ENCODE assay signal across 8 cellular contexts in the genomic region with DNA sequence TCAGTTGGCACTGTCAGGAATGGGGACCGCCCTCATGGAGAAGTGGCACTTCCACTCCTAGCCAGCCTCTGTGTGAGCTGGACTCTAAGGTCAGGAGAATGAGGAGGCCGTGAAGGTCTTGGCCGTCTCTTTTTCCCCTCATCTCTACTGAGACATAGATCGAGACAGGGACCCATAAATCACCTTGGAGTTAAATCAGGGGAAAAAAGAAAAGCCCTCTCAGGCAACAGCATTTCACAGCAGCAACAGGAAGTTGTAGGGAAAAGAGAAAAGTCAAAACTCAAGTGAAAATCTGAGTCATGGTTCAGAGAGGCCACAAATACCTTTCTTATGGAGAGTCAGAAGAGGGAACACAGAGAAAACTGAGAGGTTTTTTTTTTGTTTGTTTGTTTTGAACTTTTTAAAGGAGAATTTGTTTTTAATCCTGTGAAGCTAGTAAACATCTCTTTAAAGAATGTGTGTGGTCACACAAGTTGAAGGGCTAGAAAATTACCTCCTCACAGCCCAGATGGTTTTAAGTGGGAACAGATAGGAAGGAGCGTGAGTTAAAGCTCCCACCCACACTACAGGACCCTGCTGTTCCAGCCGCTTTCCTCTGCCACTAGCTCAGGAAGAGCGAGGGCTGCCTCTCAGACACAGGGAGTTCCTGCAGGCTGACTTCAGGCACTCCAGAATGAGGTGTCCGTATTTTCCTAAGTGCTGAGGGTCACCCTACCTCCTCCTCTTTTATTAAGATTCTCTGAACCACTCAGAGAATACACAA. TPM values are rescaled to one million over a fixed set of nuclear protein-coding genes. Genes with fewer than 3 reads are reported as not detected.
DNase-seq lines count a peak whose midpoint lies in the region; ATAC-seq and TF ChIP-seq lines count a peak whose summit lies in the region.

No MANE protein-coding gene starts in this region.

- H2AK5ac ChIP-seq in IMR-90 (ENCODE audit: low read depth, low read length): 0 out of 2 replicates have a peak overlapping the region, but pooled peaks have one; percentile 9

- peaks cover 2% of the 10 kb centered on the region; the same call in 1 of the 2 replicates for H3K9me3 ChIP-seq in IMR-90 (ENCODE audit: control insufficient read depth, insufficient read depth, low read length)
- H3K9me3 ChIP-seq in CD8-positive, alpha-beta T cell (ENCODE audit: low read length): no peaks in the 10 kb centered on the region

- H3K4me1 Mint-ChIP-seq in CD14-positive monocyte (peaks cover 19% of the 10 kb centered on the region), mesothelial cell of epicardium (peaks cover 52% of the 10 kb centered on the region)
- H3K4me1 Mint-ChIP-seq in CD8-positive, alpha-beta T cell (ENCODE audit: low read depth): no peaks in the 10 kb centered on the region

- H3K9me1 ChIP-seq in IMR-90 (ENCODE audit: insufficient read depth, low read length): peaks cover 2% of the 10 kb centered on the region; the same call in 1 of the 2 replicates

- H3K9me3 Mint-ChIP-seq in CD14-positive monocyte (peaks cover 2 to 9% (median 8%) of the 10 kb centered on the region in 7 donors), mesothelial cell of epicardium (peaks cover 21% of the 10 kb centered on the region)
- H3K9me3 Mint-ChIP-seq in CD8-positive, alpha-beta T cell: peaks cover 10% of the 10 kb centered on the region

- H3K9ac ChIP-seq in IMR-90 (ENCODE audit: low read depth, low read length): peak overlapping the region; percentile 69

- in situ Hi-C loops in IMR-90 (cut with MboI; ENCODE audit: low sequenced_read_pairs) (no loop called here), brain microvascular endothelial cell (cut with HindIII; ENCODE audit: low pct_ligation_motif_present, low sequenced_read_pairs) (no loop called here)

- BruUV-seq in IMR-90 (replicated peaks; lab: Mats Ljungman, UMichigan): no TSS peak

- H3K36me3 Mint-ChIP-seq in CD14-positive monocyte (peaks cover 7 to 8% of the 10 kb centered on the region in 2 donors), mesothelial cell of epicardium (peaks cover 21% of the 10 kb centered on the region)
- H3K36me3 Mint-ChIP-seq in CD8-positive, alpha-beta T cell: no peaks in the 10 kb centered on the region

- H3K4ac ChIP-seq in IMR-90 (ENCODE audit: low read depth, low read length): peak overlapping the region; percentile 89

- ATAC-seq in IMR-90 (ENCODE audit: low read depth) (peak; percentile 88), GM21717 (IDR thresholded peaks at IDR 0.05; ENCODE audit: unreplicated experiment) (no peak)
- ATAC-seq in CD8-positive, alpha-beta T cell: no peak

- H3K23ac ChIP-seq in IMR-90 (ENCODE audit: low read depth, low read length): peak overlapping the region; percentile 49

- TF ChIP-seq CTCF in CD14-positive monocyte (IDR thresholded peaks at IDR 0.05) (no peak), IMR-90 (conservative IDR thresholded peaks at IDR 0.05; ENCODE audit: low read depth, low read length) (no peak), brain microvascular endothelial cell (IDR thresholded peaks at IDR 0.05; ENCODE audit: low read depth, low read length, missing control alignments) (no peak), mesothelial cell of epicardium (IDR thresholded peaks at IDR 0.05; ENCODE audit: unreplicated experiment) (no peak), GM10248 (IDR thresholded peaks at IDR 0.05; ENCODE audit: control extremely low read depth, extremely low read depth, low read depth, missing control alignments) (no peak)
- no peak for TF ChIP-seq CTCF in CD8-positive, alpha-beta T cell (IDR thresholded peaks at IDR 0.05)

- peak overlapping the region; percentile 98 for H4K5ac ChIP-seq in IMR-90 (ENCODE audit: low read depth, low read length)

- POLR2A ChIA-PET in IMR-90 (lab: Charles Lee; ENCODE audit: unreplicated experiment): interaction anchor here (0.5 kb wide), 1 partner anchor 436 kb away, joined by 5 read pairs; no protein-coding TSS in a partner anchor
- POLR2A ChIA-PET in CD8-positive, alpha-beta T cell (lab: Charles Lee): no interaction called here
- POLR2A ChIA-PET in GM10248 (lab: Yijun Ruan, JAX): interaction anchor here (0.8 to 1.0 kb wide), 2 partner anchors 11 to 30 kb away, joined by 4 to 8 read pairs; no protein-coding TSS in a partner anchor

- H2BK5ac ChIP-seq in IMR-90 (ENCODE audit: low read depth, low read length, poor library complexity, severe bottlenecking): peak overlapping the region; percentile 60

- peak overlapping the region; percentile 99 for H3K18ac ChIP-seq in IMR-90 (ENCODE audit: low read depth, low read length)

- peak overlapping the region; percentile 88 for H2BK20ac ChIP-seq in IMR-90 (ENCODE audit: low read depth, low read length)

- no peak for TF ChIP-seq RAD21 in IMR-90 (IDR thresholded peaks at IDR 0.05; ENCODE audit: low read length)

- H4K8ac ChIP-seq in IMR-90 (ENCODE audit: low read depth in 2 of 2, low read length in 2 of 2): peak overlapping the region; percentile 55 to 93

- intact Hi-C loops in CD14-positive monocyte (cut with micrococcal nuclease) (no loop called here), IMR-90 (cut with micrococcal nuclease) (no loop called here)
- intact Hi-C loops in CD8-positive, alpha-beta T cell (cut with DNase I, micrococcal nuclease): no loop called here

- H3K27ac ChIP-seq in IMR-90 (ENCODE audit: insufficient read depth, low read length) (peak overlapping the region; percentile 94), brain microvascular endothelial cell (peak overlapping the region; percentile 79)
- H3K27ac ChIP-seq in CD8-positive, alpha-beta T cell (ENCODE audit: low read depth, low read length): no peak overlapping the region

- no CpG with 5 or more reads among the region's 8 CpGs for WGBS in IMR-90 (ENCODE audit: extremely low coverage in 2 of 2, insufficient read length in 1 of 2), 2 experiments

- dilution Hi-C loops in IMR-90 (cut with HindIII; ENCODE audit: low sequenced_read_pairs, unreplicated experiment): no loop called here

- H3K4me3 ChIP-seq in IMR-90 (ENCODE audit: insufficient read depth, low read depth, low read length) (no peak overlapping the region), brain microvascular endothelial cell (ENCODE audit: low read depth, low read length) (no peak overlapping the region)
- H3K4me3 ChIP-seq in CD8-positive, alpha-beta T cell (ENCODE audit: low read depth, low read length): no peak overlapping the region

- peak overlapping the region; percentile 74 for H3K14ac ChIP-seq in IMR-90 (replicated peaks; ENCODE audit: low read depth, low read length)

- peaks cover 6% of the 10 kb centered on the region for H3K4me1 ChIP-seq in IMR-90 (ENCODE audit: control insufficient read depth, insufficient read depth, low read length)
- H3K4me1 ChIP-seq in CD8-positive, alpha-beta T cell (ENCODE audit: insufficient read depth, low read length): no peaks in the 10 kb centered on the region

- CTCF ChIA-PET in IMR-90 (lab: Yijun Ruan, JAX) (no interaction called here), GM10248 (lab: Yijun Ruan, JAX) (interaction anchor here (0.7 to 2.1 kb wide), 9 partner anchors 9 to 170 kb away, joined by 3 to 16 read pairs (median 3); no protein-coding TSS in a partner anchor)
- CTCF ChIA-PET in CD8-positive, alpha-beta T cell (lab: Charles Lee): no interaction called here

- no peaks in the 10 kb centered on the region for H3K36me3 ChIP-seq in IMR-90 (ENCODE audit: control insufficient read depth, insufficient read depth, low read length)
- H3K36me3 ChIP-seq in brain microvascular endothelial cell (replicated peaks): no peaks in the 10 kb centered on the region
- no peaks in the 10 kb centered on the region for H3K36me3 ChIP-seq in CD8-positive, alpha-beta T cell (ENCODE audit: insufficient read depth, low read length)

- H3K4me2 ChIP-seq in IMR-90 (ENCODE audit: low read depth, low read length): peak overlapping the region; percentile 43; the same call in 1 of the 2 replicates

- H3K4me3 Mint-ChIP-seq in CD14-positive monocyte (peak overlapping the region; percentile 9 to 59), mesothelial cell of epicardium (peak overlapping the region; percentile 32)
- no peak overlapping the region for H3K4me3 Mint-ChIP-seq in CD8-positive, alpha-beta T cell

- peak overlapping the region; percentile 81 for H2AK9ac ChIP-seq in IMR-90 (replicated peaks; ENCODE audit: low read depth, low read length, poor library complexity)

- H3K56ac ChIP-seq in IMR-90 (ENCODE audit: extremely low read depth, insufficient read depth, low read length): peak overlapping the region; percentile 48; the same call in 1 of the 2 replicates

- H3K27me3 Mint-ChIP-seq in CD14-positive monocyte (ENCODE audit: low read depth in 3 of 3): peaks cover 10 to 16% (median 12%) of the 10 kb centered on the region in 3 donors
- H3K27me3 Mint-ChIP-seq in mesothelial cell of epicardium (ENCODE audit: low read depth): no peaks in the 10 kb centered on the region
- peaks cover 30% of the 10 kb centered on the region for H3K27me3 Mint-ChIP-seq in CD8-positive, alpha-beta T cell (ENCODE audit: low read depth)

- DNase-seq in CD14-positive monocyte (ENCODE audit: low spot score): no peak
- peak; percentile 71 for DNase-seq in IMR-90
- no peak for DNase-seq in brain microvascular endothelial cell
- no peak for DNase-seq in mesothelial cell of epicardium (ENCODE audit: low spot score in 2 of 2, unreplicated experiment in 2 of 2)
- DNase-seq in NCI-H2081 (lab: John Stamatoyannopoulos, UW): no peak
- DNase-seq in CD8-positive, alpha-beta T cell: no peak
- DNase-seq in GM10248 (ENCODE audit: extremely low spot score): no peak

- peak overlapping the region; percentile 91 for H2AFZ ChIP-seq in IMR-90 (replicated peaks; ENCODE audit: low read length, poor library complexity)

- H2BK120ac ChIP-seq in IMR-90 (ENCODE audit: low read depth, low read length): peak overlapping the region; percentile 93

- H3K79me1 ChIP-seq in IMR-90 (ENCODE audit: low read depth in 1 of 2, low read length in 2 of 2): no peaks in the 10 kb centered on the region

- no peak for TF ChIP-seq POLR2A in IMR-90 (IDR thresholded peaks at IDR 0.05; ENCODE audit: low read depth, low read length)

- H3K27ac Mint-ChIP-seq in CD14-positive monocyte (peak overlapping the region; percentile 71 to 92 (median 89)), mesothelial cell of epicardium (peak overlapping the region; percentile 99)
- no peak overlapping the region for H3K27ac Mint-ChIP-seq in CD8-positive, alpha-beta T cell

- H4K20me1 ChIP-seq in IMR-90 (ENCODE audit: insufficient read depth, low read length): no peaks in the 10 kb centered on the region

- H2BK15ac ChIP-seq in IMR-90 (ENCODE audit: low read depth, low read length): peak overlapping the region; percentile 69; the same call in 1 of the 3 replicates

- peak overlapping the region; percentile 92 for H4K91ac ChIP-seq in IMR-90 (ENCODE audit: insufficient read depth, low read depth, low read length)

- H3K27me3 ChIP-seq in IMR-90 (ENCODE audit: control insufficient read depth, insufficient read depth, low read length) (peaks cover 8% of the 10 kb centered on the region; the same call in 1 of the 2 replicates), brain microvascular endothelial cell (replicated peaks) (no peaks in the 10 kb centered on the region)
- H3K27me3 ChIP-seq in CD8-positive, alpha-beta T cell (ENCODE audit: insufficient read depth, low read length): no peaks in the 10 kb centered on the region

RNA-seq across cellular contexts. Expression of gene CYP1B1, which starts 30.6 kb away (rescaled TPM):
- polyA plus RNA-seq in CD14-positive monocyte: 100 to 1,000 TPM; 162 to 250 TPM
- total RNA-seq in IMR-90 (2012; rRNA removed): 1.1 and 1.9 TPM in 2 replicates
- 0.65 and 0.77 TPM in 2 replicates for polyA plus RNA-seq in IMR-90 (2012; rRNA removed)
- polyA plus RNA-seq in IMR-90 (2012; cell fraction: cytosol; rRNA removed): 0.69 and 1.8 TPM in 2 replicates
- polyA plus RNA-seq in IMR-90 (2012; cell fraction: nucleus; rRNA removed; ENCODE audit: low replicate concordance): 1.5 and 2.4 TPM in 2 replicates
- total RNA-seq in mesothelial cell of epicardium: 50.4 to 55.6 TPM (median 54.5 TPM) in 3 replicates
- total RNA-seq in CD8-positive, alpha-beta T cell: not detected

Comparison
In these comparisons a context has a peak if more than half of its experiments do, and no peak if none do; other contexts are left out.
1. RNA of gene CYP1B1, which starts 30.6 kb away (total RNA-seq): 50.4 to 55.6 TPM in mesothelial cell of epicardium; 1.1 to 1.9 TPM in IMR-90 and not detected in CD8-positive, alpha-beta T cell; every median in the first group is over 10 times any median in the second.